8 cellular contexts compared by ENCODE assay signal in the genomic region with DNA sequence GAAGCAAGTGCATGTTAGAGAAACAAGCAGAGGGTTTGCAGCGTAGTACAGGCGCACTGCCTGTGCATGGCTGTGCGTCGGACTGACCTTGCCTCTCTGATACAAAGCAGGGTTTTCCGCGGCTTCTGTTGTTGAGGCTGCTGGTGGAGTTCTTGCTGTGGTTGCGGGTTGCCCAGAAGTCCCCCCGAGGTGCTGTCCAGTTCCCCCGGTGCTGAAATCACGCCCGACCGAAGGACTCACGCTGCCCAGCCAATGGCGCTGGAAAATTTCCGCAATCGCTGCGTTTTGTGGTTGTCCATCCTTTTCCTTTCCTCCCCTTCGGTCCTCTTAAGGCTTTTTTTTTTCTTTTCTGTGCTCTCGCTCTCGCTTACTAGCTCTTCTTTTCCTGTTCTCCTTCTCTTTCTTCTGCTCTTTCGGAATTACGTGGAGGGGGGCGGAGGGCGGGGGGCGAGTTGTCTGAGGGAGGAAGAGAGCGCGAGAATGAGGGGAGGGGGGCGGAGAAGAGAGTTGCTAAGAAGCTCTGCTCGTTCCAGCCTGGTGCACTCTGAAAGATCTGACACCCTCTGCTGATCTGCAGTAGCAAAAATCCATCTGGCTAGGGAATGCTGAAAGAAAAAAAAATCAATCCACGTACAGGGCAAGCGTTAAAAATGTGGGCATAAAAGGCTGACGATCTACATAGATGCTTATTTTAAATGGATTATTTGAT. TPM values are rescaled to one million over a fixed set of nuclear protein-coding genes. Genes with fewer than 3 reads are reported as not detected.
DNase-seq lines count a peak whose midpoint lies in the region; ATAC-seq and TF ChIP-seq lines count a peak whose summit lies in the region.

A gene with protein sequence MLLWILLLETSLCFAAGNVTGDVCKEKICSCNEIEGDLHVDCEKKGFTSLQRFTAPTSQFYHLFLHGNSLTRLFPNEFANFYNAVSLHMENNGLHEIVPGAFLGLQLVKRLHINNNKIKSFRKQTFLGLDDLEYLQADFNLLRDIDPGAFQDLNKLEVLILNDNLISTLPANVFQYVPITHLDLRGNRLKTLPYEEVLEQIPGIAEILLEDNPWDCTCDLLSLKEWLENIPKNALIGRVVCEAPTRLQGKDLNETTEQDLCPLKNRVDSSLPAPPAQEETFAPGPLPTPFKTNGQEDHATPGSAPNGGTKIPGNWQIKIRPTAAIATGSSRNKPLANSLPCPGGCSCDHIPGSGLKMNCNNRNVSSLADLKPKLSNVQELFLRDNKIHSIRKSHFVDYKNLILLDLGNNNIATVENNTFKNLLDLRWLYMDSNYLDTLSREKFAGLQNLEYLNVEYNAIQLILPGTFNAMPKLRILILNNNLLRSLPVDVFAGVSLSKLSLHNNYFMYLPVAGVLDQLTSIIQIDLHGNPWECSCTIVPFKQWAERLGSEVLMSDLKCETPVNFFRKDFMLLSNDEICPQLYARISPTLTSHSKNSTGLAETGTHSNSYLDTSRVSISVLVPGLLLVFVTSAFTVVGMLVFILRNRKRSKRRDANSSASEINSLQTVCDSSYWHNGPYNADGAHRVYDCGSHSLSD (minus strand): TSS at position 558 of the 709 bp plus-strand sequence. CDS start 967 bp downstream, outside the sequence.

- DNase-seq in DMS153 (lab: John Stamatoyannopoulos, UW) (peak; percentile 27), KBM-7 (peak; percentile 64), left ventricle myocardium superior (peak; percentile 41), retinal pigment epithelial cell (ENCODE audit: low read depth) (peak; percentile 59)
- no peak for DNase-seq in stimulated activated naive CD4-positive, alpha-beta T cell (lab: John Stamatoyannopoulos, UW)

- no peak for TF ChIP-seq CTCF in WI38 (IDR thresholded peaks at IDR 0.05; ENCODE audit: low read depth, low read length)
- no peak for TF ChIP-seq CTCF in retinal pigment epithelial cell (conservative IDR thresholded peaks at IDR 0.05; ENCODE audit: low read depth, low read length)

- ATAC-seq in left ventricle myocardium superior (no peak), GM21529 (IDR thresholded peaks at IDR 0.05; ENCODE audit: unreplicated experiment) (no peak), HG02973 (IDR thresholded peaks at IDR 0.05; ENCODE audit: unreplicated experiment) (no peak)

- H3K4me3 ChIP-seq in WI38 (ENCODE audit: low read depth, low read length), result peak within 1 kb of the TSS; percentile 20; the same call in 1 of the 2 replicates
- peak within 1 kb of the TSS; percentile 55 for H3K4me3 ChIP-seq in retinal pigment epithelial cell (ENCODE audit: low read length)

- intact Hi-C loops in left ventricle myocardium superior (cut with micrococcal nuclease), result no loop called here

- in situ Hi-C loops in KBM-7 (cut with MboI; ENCODE audit: low pct_unique_long_range_greater_than_20kb, low sequenced_read_pairs), result no loop called here

RNA-seq across cellular contexts. Expression of the gene that starts here (rescaled TPM):
- total RNA-seq in left ventricle myocardium superior, result not detected

Comparison
In these comparisons a context has a peak if more than half of its experiments do, and no peak if none do; other contexts are left out.
1. Peak in DNase-seq in left ventricle myocardium superior; RNA of the gene not detected or under 1 TPM.
2. DNase-seq: peak in DMS153 (single experiment), KBM-7 (single experiment) and retinal pigment epithelial cell (single experiment); none in stimulated activated naive CD4-positive, alpha-beta T cell (0 of 6).